In the genomic region with DNA sequence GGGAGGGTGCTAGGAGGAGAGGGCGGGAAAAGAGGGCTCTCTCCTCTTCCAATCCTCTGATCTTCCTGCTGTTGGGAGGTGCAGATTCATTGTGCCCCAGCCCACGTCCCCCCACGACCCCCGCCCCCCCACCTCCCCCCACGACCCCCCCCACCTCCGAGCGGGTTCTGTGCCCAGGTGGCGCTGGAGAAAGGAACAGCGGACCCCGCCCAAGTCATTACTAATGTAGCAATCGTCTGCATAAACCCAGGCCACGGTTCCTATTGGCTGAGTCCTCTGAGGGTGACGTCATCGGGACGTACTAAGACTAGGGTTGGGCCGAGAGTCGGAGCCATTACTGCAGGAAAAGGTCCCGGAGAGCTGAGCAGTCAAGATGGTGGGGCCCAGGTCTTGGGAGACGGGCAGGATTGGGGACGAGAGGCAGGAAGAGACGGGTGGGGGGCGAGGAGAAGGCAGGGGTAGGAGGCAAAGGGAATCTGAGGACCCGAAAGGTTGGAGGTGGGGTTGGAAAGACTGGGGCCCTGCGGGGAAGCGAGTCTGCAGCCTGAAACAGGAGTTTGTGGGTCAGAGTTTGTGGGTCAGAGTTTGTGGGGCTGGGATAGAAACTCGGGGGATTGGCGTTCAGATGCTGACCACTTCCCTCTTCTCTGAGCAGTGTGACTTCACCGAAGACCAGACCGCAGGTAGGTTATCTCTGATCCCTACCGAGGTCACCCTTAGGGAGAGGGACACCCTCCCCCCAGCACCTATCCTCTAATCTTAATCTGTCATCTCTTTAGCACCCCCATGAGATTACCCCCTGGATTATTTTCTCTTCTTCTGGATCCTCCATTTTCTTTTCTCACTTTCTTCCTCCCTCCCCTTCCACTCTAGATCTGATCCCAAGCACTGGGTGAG, we compare ENCODE assay signal across 8 cellular contexts. TPM values are rescaled to one million over a fixed set of nuclear protein-coding genes. Genes with fewer than 3 reads are reported as not detected.
DNase-seq lines count a peak whose midpoint lies in the region; ATAC-seq and TF ChIP-seq lines count a peak whose summit lies in the region.

Gene MYL6 (plus strand): TSS at position 331 of the 897 bp plus-strand sequence. CDS start 43 bp downstream, at position 374.

- H3K4me3 ChIP-seq in duodenal mucosa (ENCODE audit: low read depth in 1 of 2, low read length in 2 of 2) (peak within 1 kb of the TSS; percentile 86 to 93), lower leg skin (ENCODE audit: low read depth, poor library complexity, severe bottlenecking) (peak within 1 kb of the TSS; percentile 80)

- H3K4me3 Mint-ChIP-seq in activated CD4-positive, alpha-beta memory T cell treated with anti-CD3 and anti-CD28 coated beads for 36 hours = peak within 1 kb of the TSS; percentile 95

- POLR2A ChIA-PET in activated CD4-positive, alpha-beta memory T cell treated with anti-CD3 and anti-CD28 coated beads for 36 hours (lab: Charles Lee) = interaction anchor here (0.6 to 2.4 kb wide), 9 partner anchors 9 to 366 kb away, joined by 3 to 17 read pairs (median 5); partner anchors contain the start of genes ESYT1, SMARCC2 and ZC3H10

- TF ChIP-seq POLR2A in lower leg skin (IDR thresholded peaks at IDR 0.05) = peak in 1 of 2 donors; percentile 98

- H3K9ac ChIP-seq in duodenal mucosa (ENCODE audit: low read depth in 1 of 2, low read length in 2 of 2) = peak within 1 kb of the TSS; percentile 99 to 100

- WGBS in lower leg skin, 2 donors = 0 to 1% methylated on average over 30 of the region's 30 CpGs

- peak within 1 kb of the TSS; percentile 92 for H3K27ac ChIP-seq in C4-2B
- H3K27ac ChIP-seq in duodenal mucosa (ENCODE audit: low read depth, low read length) = peak within 1 kb of the TSS; percentile 96

- TF ChIP-seq CTCF in C4-2B (conservative IDR thresholded peaks at IDR 0.05) (no peak), lower leg skin (IDR thresholded peaks at IDR 0.05) (no peak)

- DNase-seq in NCI-H82 (lab: John Stamatoyannopoulos, UW) = peak; percentile 100
- DNase-seq in activated CD4-positive, alpha-beta memory T cell treated with anti-CD3 and anti-CD28 coated beads for 36 hours = peak; percentile 95
- DNase-seq in lower leg skin (ENCODE audit: low spot score in 2 of 2) = peak; percentile 99
- DNase-seq in stimulated activated CD4-positive, alpha-beta T cell treated with anti-CD3 and anti-CD28 coated beads, Interleukin-4, amount 100 ng/mL, for 48 hours (ENCODE audit: low read depth in 2 of 2) = peak; percentile 84 to 91

- CTCF ChIA-PET in activated CD4-positive, alpha-beta memory T cell treated with anti-CD3 and anti-CD28 coated beads for 36 hours (lab: Charles Lee) = interaction anchor here (1.4 to 6.2 kb wide), 6 partner anchors 30 to 63 kb away, joined by 4 to 48 read pairs (median 10); partner anchors contain the start of genes ESYT1, RNF41, RPL41 and SMARCC2

- ATAC-seq in GM19397 (IDR thresholded peaks at IDR 0.05; ENCODE audit: unreplicated experiment) (peak; percentile 84), HG03575 (IDR thresholded peaks at IDR 0.05; ENCODE audit: extremely low read depth, insufficient number of reproducible peaks, low FRiP score, unreplicated experiment) (peak; percentile 52)

- peaks cover 33 to 38% of the 10 kb centered on the region in 2 donors for H3K36me3 ChIP-seq in duodenal mucosa (ENCODE audit: control insufficient read depth in 1 of 2, insufficient read depth in 2 of 2, low read length in 2 of 2)

- no peaks in the 10 kb centered on the region for H3K9me3 ChIP-seq in duodenal mucosa (ENCODE audit: control insufficient read depth in 1 of 2, low read length in 2 of 2)

- peaks cover 35 to 48% of the 10 kb centered on the region in 2 donors for H3K4me1 ChIP-seq in duodenal mucosa (ENCODE audit: control insufficient read depth in 1 of 2, insufficient read depth in 2 of 2, low read length in 2 of 2)

- H3K27ac Mint-ChIP-seq in activated CD4-positive, alpha-beta memory T cell treated with anti-CD3 and anti-CD28 coated beads for 36 hours = peak within 1 kb of the TSS; percentile 98

- H3K27me3 ChIP-seq in duodenal mucosa (ENCODE audit: control insufficient read depth in 1 of 2, insufficient read depth in 2 of 2, low read length in 2 of 2) = no peaks in the 10 kb centered on the region

- no peaks in the 10 kb centered on the region for H3K9me3 Mint-ChIP-seq in activated CD4-positive, alpha-beta memory T cell treated with anti-CD3 and anti-CD28 coated beads for 36 hours

- H3K4me1 Mint-ChIP-seq in activated CD4-positive, alpha-beta memory T cell treated with anti-CD3 and anti-CD28 coated beads for 36 hours (ENCODE audit: low read depth) = peaks cover 42% of the 10 kb centered on the region

- H3K36me3 Mint-ChIP-seq in activated CD4-positive, alpha-beta memory T cell treated with anti-CD3 and anti-CD28 coated beads for 36 hours = peaks cover 51% of the 10 kb centered on the region

- no peaks in the 10 kb centered on the region for H3K27me3 Mint-ChIP-seq in activated CD4-positive, alpha-beta memory T cell treated with anti-CD3 and anti-CD28 coated beads for 36 hours

- intact Hi-C loops in activated CD4-positive, alpha-beta memory T cell treated with anti-CD3 and anti-CD28 coated beads for 36 hours (cut with micrococcal nuclease) = loop anchor here (1.0 to 2.0 kb wide), 4 partner anchors 32 to 180 kb away; partner anchors contain the start of genes CS, IL23A and ZC3H10
- intact Hi-C loops in lower leg skin (cut with DNase I; ENCODE audit: low total_unique reads) = loop anchor here (2.0 kb wide), 1 partner anchor 29 kb away; the partner anchor contains the start of gene ESYT1

RNA-seq across cellular contexts. Expression of gene MYL6, which starts in this region (rescaled TPM):
- total RNA-seq in activated CD4-positive, alpha-beta memory T cell treated with anti-CD3 and anti-CD28 coated beads for 36 hours = 1,000 to 10,000 TPM; 1,196 to 1,215 TPM
- 1,000 to 10,000 TPM in 1 of 4 donors, 100 to 1,000 TPM in 3; 700 to 1,156 (median 824) TPM for total RNA-seq in lower leg skin

Comparison
In these comparisons a context has a peak if more than half of its experiments do, and no peak if none do; other contexts are left out.
1. Peak in every context shown above with its lines: DNase-seq, ATAC-seq, H3K4me3 ChIP-seq and H3K27ac ChIP-seq.